11 cellular contexts compared by ENCODE assay signal in the genomic region with DNA sequence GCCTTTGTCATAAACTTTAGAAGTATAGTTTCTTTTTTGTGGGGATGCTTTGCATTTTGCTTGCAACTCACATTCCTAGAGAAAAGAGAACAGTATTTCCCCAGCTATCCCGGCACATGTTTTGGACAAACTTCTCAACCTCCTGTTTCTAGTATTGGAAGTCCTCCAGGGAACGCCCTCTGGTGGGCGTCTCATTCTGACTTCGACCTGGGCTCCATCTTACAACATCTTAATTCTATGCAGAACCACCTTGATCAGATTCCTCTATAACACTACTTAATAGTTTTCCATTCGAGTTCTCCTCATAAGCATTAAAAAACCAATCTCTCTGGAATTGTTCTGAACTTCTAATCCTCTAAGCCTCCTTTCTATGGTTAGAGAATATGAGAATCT.
DNase-seq lines count a peak whose midpoint lies in the region; ATAC-seq and TF ChIP-seq lines count a peak whose summit lies in the region.
"Had no signal": no experiment of that assay in that cellular context is flagged by ENCODE, and none has a peak within 500 bp of the region (broad histone marks: within the 10 kb centered on the region; RNA-seq: fewer than 3 reads in every experiment).

No MANE protein-coding gene starts in this region.

- H3K36me3 Mint-ChIP-seq in naive thymus-derived CD8-positive, alpha-beta T cell = peaks cover 0 to 1% (median 0%) of the 10 kb centered on the region in 3 donors

- no peak overlapping the region for H3K27ac Mint-ChIP-seq in naive thymus-derived CD8-positive, alpha-beta T cell
- H3K27ac Mint-ChIP-seq: activated T-helper 1 cell treated with anti-CD3 and anti-CD28 coated beads, Interleukin-12 subunit alpha, Interleukin-12 subunit beta, Interleukin-2, Interleukin-4 antibody, amounts not matched to agents 30 ng/mL and 10 ng/mL and 1 ng/mL, durations not matched to agents 14 hours and 24 hours and 36 hours; CD4-positive, alpha-beta T cell had no signal

- no peak overlapping the region for H3K27ac ChIP-seq in 22Rv1

- POLR2A ChIA-PET in naive thymus-derived CD8-positive, alpha-beta T cell (lab: Charles Lee) = no interaction called here
- POLR2A ChIA-PET in GM10248 (lab: Yijun Ruan, JAX) = no interaction called here

- H3K9me3 Mint-ChIP-seq in naive thymus-derived CD8-positive, alpha-beta T cell = peaks cover 0 to 10% (median 5%) of the 10 kb centered on the region in 9 donors

- no peak overlapping the region for H3K4me3 ChIP-seq in fibroblast of villous mesenchyme (ENCODE audit: low read depth, low read length)

- CTCF ChIA-PET in GM10248 (lab: Yijun Ruan, JAX) = interaction anchor here (1.0 to 1.4 kb wide), 3 partner anchors 12 to 17 kb away, joined by 3 to 4 read pairs (median 3); no protein-coding TSS in a partner anchor

- no peaks in the 10 kb centered on the region for H3K4me1 Mint-ChIP-seq in naive thymus-derived CD8-positive, alpha-beta T cell

- H3K4me3 Mint-ChIP-seq in naive thymus-derived CD8-positive, alpha-beta T cell = no peak overlapping the region
- H3K4me3 Mint-ChIP-seq: activated T-helper 1 cell treated with anti-CD3 and anti-CD28 coated beads, Interleukin-12 subunit alpha, Interleukin-12 subunit beta, Interleukin-2, Interleukin-4 antibody, amounts not matched to agents 30 ng/mL and 10 ng/mL and 1 ng/mL, durations not matched to agents 14 hours and 24 hours and 36 hours; CD4-positive, alpha-beta T cell had no signal

- DNase-seq in OCI-M1 (lab: John Stamatoyannopoulos, UW) (peak; percentile 16), fibroblast of villous mesenchyme (ENCODE audit: low read depth) (no peak), GM10248 (ENCODE audit: extremely low spot score) (no peak), DMS153 (lab: John Stamatoyannopoulos, UW) (no peak)
- no peak for DNase-seq in naive thymus-derived CD8-positive, alpha-beta T cell
- DNase-seq: CD4-positive, alpha-beta T cell; hypothalamus had no signal

- peak; percentile 44 for TF ChIP-seq CTCF in 22Rv1 (IDR thresholded peaks at IDR 0.05)
- peak; percentile 35; the same call in 2 of the 3 replicates for TF ChIP-seq CTCF in GM12872 (IDR thresholded peaks at IDR 0.05; ENCODE audit: insufficient read depth, low read depth, low read length)
- peak; percentile 32 for TF ChIP-seq CTCF in fibroblast of villous mesenchyme (IDR thresholded peaks at IDR 0.05; ENCODE audit: insufficient read depth, low read depth, low read length)
- TF ChIP-seq CTCF in GM10248 (IDR thresholded peaks at IDR 0.05; ENCODE audit: control extremely low read depth, extremely low read depth, low read depth, missing control alignments) = no peak

- ATAC-seq in HG03139 (IDR thresholded peaks at IDR 0.05; ENCODE audit: unreplicated experiment) = no peak
- ATAC-seq in naive thymus-derived CD8-positive, alpha-beta T cell = no peak

- H3K27me3 Mint-ChIP-seq in naive thymus-derived CD8-positive, alpha-beta T cell = peaks cover 2 to 32% (median 10%) of the 10 kb centered on the region in 5 donors
